10 cellular contexts compared by ENCODE assay signal in the genomic region with DNA sequence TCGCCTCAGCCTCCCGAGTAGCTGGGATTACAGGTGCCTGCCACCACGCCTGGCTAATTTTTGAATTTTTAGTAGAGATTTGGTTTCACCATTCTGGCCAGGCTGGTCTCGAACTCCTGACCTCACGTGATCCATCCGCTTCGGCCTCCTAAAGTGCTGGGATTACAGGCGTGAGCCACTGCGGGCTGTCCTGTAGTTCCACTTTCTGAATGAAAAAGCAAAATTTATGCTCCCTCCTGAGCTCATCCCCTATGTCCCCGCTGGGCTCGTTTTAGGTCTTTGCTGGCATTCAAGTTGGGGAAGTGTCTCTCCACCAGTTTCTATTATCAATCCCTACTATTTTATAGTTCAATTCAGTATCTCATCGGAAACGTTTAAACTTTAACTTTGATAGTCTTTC. TPM values are rescaled to one million over a fixed set of nuclear protein-coding genes. Genes with fewer than 3 reads are reported as not detected.
DNase-seq lines count a peak whose midpoint lies in the region; ATAC-seq, FAIRE-seq and TF ChIP-seq lines count a peak whose summit lies in the region.
"Had no signal": no experiment of that assay in that cellular context is flagged by ENCODE, and none has a peak within 500 bp of the region (broad histone marks: within the 10 kb centered on the region; RNA-seq: fewer than 3 reads in every experiment).

No MANE protein-coding gene starts in this region.

- H3K36me3 Mint-ChIP-seq in activated B cell treated with CpG ODN at 0.5 μM for 24 hours (ENCODE audit: low read depth): no peaks in the 10 kb centered on the region

- DNase-seq in activated CD8-positive, alpha-beta memory T cell treated with anti-CD3 and anti-CD28 coated beads for 24 hours: peak; percentile 59
- DNase-seq in activated CD8-positive, alpha-beta memory T cell treated with anti-CD3 and anti-CD28 coated beads, Interleukin-2, amount 50 U/mL, for 4 hours: no peak
- DNase-seq in activated B cell treated with CpG ODN at 0.5 μM for 24 hours (no peak), kidney (no peak), stomach (no peak), SKM-1 (lab: John Stamatoyannopoulos, UW; ENCODE audit: unreplicated experiment) (no peak), brain microvascular endothelial cell (no peak)

- peaks cover 0 to 5% of the 10 kb centered on the region in 2 donors for H3K4me1 ChIP-seq in kidney (ENCODE audit: control insufficient read depth in 1 of 2, insufficient read depth in 1 of 2, low read depth in 1 of 2, low read length in 2 of 2)
- H3K4me1 ChIP-seq in stomach: peaks cover 0 to 20% (median 17%) of the 10 kb centered on the region in 4 donors

- intact Hi-C loops in activated B cell treated with CpG ODN at 0.5 μM for 24 hours (cut with micrococcal nuclease) (loop anchor here (1.0 kb wide), 7 partner anchors 11 to 460 kb away; a partner anchor contains a TSS), kidney (cut with DNase I) (loop anchor here (10.0 kb wide), 1 partner anchor 118 kb away; no protein-coding TSS in a partner anchor), stomach (cut with DNase I; ENCODE audit: low total_unique reads) (loop anchor here (10.0 kb wide), 1 partner anchor 118 kb away; no protein-coding TSS in a partner anchor)

- H3K9me3 ChIP-seq in kidney (ENCODE audit: control insufficient read depth in 1 of 2, low read length in 2 of 2) (no peaks in the 10 kb centered on the region), stomach (no peaks in the 10 kb centered on the region)

- ATAC-seq in activated B cell treated with CpG ODN at 0.5 μM for 24 hours (ENCODE audit: low read depth): peak; percentile 38
- ATAC-seq in GM18907 (IDR thresholded peaks at IDR 0.05; ENCODE audit: unreplicated experiment): no peak

- no peak for TF ChIP-seq EP300 in stomach (IDR thresholded peaks at IDR 0.05)

- no peak overlapping the region for H3K27ac Mint-ChIP-seq in activated B cell treated with CpG ODN at 0.5 μM for 24 hours

- in situ Hi-C loops in brain microvascular endothelial cell (cut with HindIII; ENCODE audit: low pct_ligation_motif_present, low sequenced_read_pairs): no loop called here

- peak overlapping the region; percentile 83 for H3K4me3 Mint-ChIP-seq in activated B cell treated with CpG ODN at 0.5 μM for 24 hours

- FAIRE-seq in kidney (lab: Jason Lieb, UNC): no peak
- FAIRE-seq: small intestine had no signal

- peaks cover 11% of the 10 kb centered on the region for H3K27me3 Mint-ChIP-seq in activated B cell treated with CpG ODN at 0.5 μM for 24 hours

- peak overlapping the region in 1 of 2 donors; percentile 42 for H3K9ac ChIP-seq in kidney (ENCODE audit: low read length in 2 of 2)

- no peak for TF ChIP-seq CTCF in activated B cell treated with CpG ODN at 0.5 μM for 24 hours (IDR thresholded peaks at IDR 0.05)
- TF ChIP-seq CTCF in kidney (IDR thresholded peaks at IDR 0.05; ENCODE audit: borderline replicate concordance, extremely low read depth, insufficient read depth): no peak
- no peak for TF ChIP-seq CTCF in stomach (IDR thresholded peaks at IDR 0.05)
- TF ChIP-seq CTCF in brain microvascular endothelial cell (IDR thresholded peaks at IDR 0.05; ENCODE audit: low read depth, low read length, missing control alignments): no peak

- POLR2A ChIA-PET in activated B cell treated with CpG ODN at 0.5 μM for 24 hours (lab: Charles Lee): interaction anchor here (0.6 to 2.6 kb wide), 2 partner anchors 64 to 578 kb away, joined by 4 to 20 read pairs; a partner anchor contains a TSS

- H3K27me3 ChIP-seq in stomach (no peaks in the 10 kb centered on the region), brain microvascular endothelial cell (replicated peaks) (no peaks in the 10 kb centered on the region)

- H3K9me3 Mint-ChIP-seq in activated B cell treated with CpG ODN at 0.5 μM for 24 hours: no peaks in the 10 kb centered on the region

- TF ChIP-seq POLR2A in stomach (IDR thresholded peaks at IDR 0.05): no peak

- H3K27ac ChIP-seq in kidney (ENCODE audit: low read depth in 2 of 2, low read length in 2 of 2): no peak overlapping the region
- H3K27ac ChIP-seq in stomach: peak overlapping the region in 1 of 5 donors; percentile 38
- H3K27ac ChIP-seq in brain microvascular endothelial cell: no peak overlapping the region

- CTCF ChIA-PET in activated B cell treated with CpG ODN at 0.5 μM for 24 hours (lab: Charles Lee): interaction anchor here (0.7 to 3.4 kb wide), 7 partner anchors 13 to 338 kb away, joined by 3 to 62 read pairs (median 8); a partner anchor contains a TSS

- H3K36me3 ChIP-seq in kidney (ENCODE audit: control insufficient read depth in 1 of 2, insufficient read depth in 2 of 2, low read length in 2 of 2): no peaks in the 10 kb centered on the region
- no peaks in the 10 kb centered on the region for H3K36me3 ChIP-seq in stomach
- no peaks in the 10 kb centered on the region for H3K36me3 ChIP-seq in brain microvascular endothelial cell (replicated peaks)

- peak overlapping the region; percentile 62 to 76 for H3K4me3 ChIP-seq in kidney (ENCODE audit: low read length in 2 of 2)
- H3K4me3 ChIP-seq in stomach: peak overlapping the region; percentile 54 to 81 (median 58)
- no peak overlapping the region for H3K4me3 ChIP-seq in brain microvascular endothelial cell (ENCODE audit: low read depth, low read length)

- 46 to 56% (median 50%) methylated on average over 13 of the region's 13 CpGs for WGBS in stomach, 5 donors

- peaks cover 4% of the 10 kb centered on the region for H3K4me1 Mint-ChIP-seq in activated B cell treated with CpG ODN at 0.5 μM for 24 hours

RNA-seq across cellular contexts. Expression of a gene that starts 11.7 kb away (rescaled TPM):
- total RNA-seq in activated B cell treated with CpG ODN at 0.5 μM for 24 hours: 7.7 and 7.8 TPM in 2 replicates
- 32.3 TPM for total RNA-seq in kidney
- polyA plus RNA-seq in kidney (ENCODE audit: insufficient read depth, low read depth, low replicate concordance): 9.3 TPM
- 10 to 100 TPM in 2 of 5 donors, 1 to 10 TPM in 1, under 1 TPM in 1, not detected in 1; 0.29 to 12.9 (median 7.5) TPM for total RNA-seq in stomach
- 1 to 10 TPM; 3.1 to 9.2 (median 7.7) TPM for polyA plus RNA-seq in stomach

RNA-seq across cellular contexts. Expression of a gene that starts 20.8 kb away (rescaled TPM):
- total RNA-seq in activated B cell treated with CpG ODN at 0.5 μM for 24 hours (not detected in 2 replicates), kidney (not detected), stomach (not detected)
- polyA plus RNA-seq in kidney (ENCODE audit: insufficient read depth, low read depth, low replicate concordance) (1.4 TPM), stomach (not detected)
- total RNA-seq: dermis microvascular lymphatic vessel endothelial cell had no signal

RNA-seq across cellular contexts. Expression of a gene that starts 41.4 kb away (rescaled TPM):
- total RNA-seq in activated B cell treated with CpG ODN at 0.5 μM for 24 hours (0.60 and 1.2 TPM in 2 replicates), kidney (3.1 TPM), stomach (1 to 10 TPM in 2 of 5 donors, not detected in 3; 1.3 to 1.4 TPM)
- polyA plus RNA-seq in kidney (ENCODE audit: insufficient read depth, low read depth, low replicate concordance) (10.6 TPM), stomach (1 to 10 TPM; 1.4 to 3.5 (median 1.5) TPM)
